Comparison of ENCODE assay signal across 37 cellular contexts in the genomic region with DNA sequence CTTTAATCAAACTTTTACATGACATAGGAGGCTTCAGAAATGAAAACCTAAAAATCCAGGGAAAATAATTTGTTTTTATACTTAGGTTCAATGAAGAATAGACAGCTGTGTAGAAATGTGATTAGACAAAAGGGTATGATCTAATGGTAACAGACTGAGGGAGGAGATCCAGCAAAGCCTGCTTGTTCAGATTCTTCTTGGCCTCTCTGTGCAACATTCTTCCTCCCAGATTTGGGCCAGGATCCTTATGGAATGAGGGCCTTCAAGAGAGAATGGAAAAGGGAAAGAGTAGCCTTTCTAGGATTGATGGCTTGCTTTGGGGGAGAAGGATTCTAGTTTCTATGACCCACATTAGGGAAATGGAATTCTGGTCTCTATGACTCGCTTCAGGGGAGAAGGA.
"Had no signal": no experiment of that assay in that cellular context is flagged by ENCODE, and none has a peak within 500 bp of the region (broad histone marks: within the 10 kb centered on the region; RNA-seq: fewer than 3 reads in every experiment).

No MANE protein-coding gene starts in this region.

- H3K4me3 Mint-ChIP-seq: activated naive CD4-positive, alpha-beta T cell treated with anti-CD3 and anti-CD28 coated beads for 36 hours; activated naive CD4-positive, alpha-beta T cell treated with anti-CD3 and anti-CD28 coated beads, Interleukin-2, amount 10 ng/mL, durations not matched to agents 7 days and 5 days; activated naive CD4-positive, alpha-beta T cell treated with anti-CD3 and anti-CD28 coated beads, Interleukin-2, amount 50 U/mL, for 24 hours; activated naive CD8-positive, alpha-beta T cell; activated naive CD8-positive, alpha-beta T cell treated with anti-CD3 and anti-CD28 coated beads, Interleukin-2, amount 10 ng/mL, durations not matched to agents 7 days and 5 days; activated naive CD8-positive, alpha-beta T cell treated with anti-CD3 and anti-CD28 coated beads, Interleukin-2, amount 50 U/mL, for 24 hours; activated T-cell treated with anti-CD3 and anti-CD28 coated beads, Interleukin-2, amount 50 U/mL, for 24 hours; activated T-cell treated with anti-CD3 and anti-CD28 coated beads, Interleukin-2, amount 50 U/mL, for 4 hours; activated T-cell treated with anti-CD3 and anti-CD28 coated beads, Interleukin-2, amount 50 U/mL, for 72 hours; activated T-helper 1 cell treated with anti-CD3 and anti-CD28 coated beads, Interleukin-12 subunit alpha, Interleukin-12 subunit beta, Interleukin-2, Interleukin-4 antibody, amounts not matched to agents 30 ng/mL and 10 ng/mL and 1 ng/mL, durations not matched to agents 14 hours and 24 hours and 36 hours; activated T-helper 17 cell treated with anti-CD3 and anti-CD28 coated beads, Interleukin-2, amount 50 U/mL, for 72 hours; brain; central memory CD8-positive, alpha-beta T cell had no signal

- DNase-seq: activated effector memory CD4-positive, alpha-beta T cell treated with anti-CD3 and anti-CD28 coated beads, Interleukin-2, amount 50 U/mL, for 16 hours; activated effector memory CD4-positive, alpha-beta T cell treated with Interleukin-2 at 50 U/mL for 16 hours; activated gamma-delta T cell; activated gamma-delta T cell treated with Interleukin-2 at 50 U/mL for 16 hours; activated naive CD4-positive, alpha-beta T cell; activated naive CD4-positive, alpha-beta T cell treated with anti-CD3 and anti-CD28 coated beads for 36 hours; activated naive CD4-positive, alpha-beta T cell treated with anti-CD3 and anti-CD28 coated beads, Interleukin-2, amount 10 ng/mL, durations not matched to agents 7 days and 5 days; activated naive CD4-positive, alpha-beta T cell treated with anti-CD3 and anti-CD28 coated beads, Interleukin-2, amount 50 U/mL, for 16 hours; activated naive CD4-positive, alpha-beta T cell treated with Interleukin-2 at 50 U/mL for 16 hours; activated naive CD8-positive, alpha-beta T cell treated with anti-CD3 and anti-CD28 coated beads, Interleukin-2, amount 10 ng/mL, durations not matched to agents 7 days and 5 days; activated naive CD8-positive, alpha-beta T cell treated with anti-CD3 and anti-CD28 coated beads, Interleukin-2, amount 50 U/mL, for 24 hours; activated T-cell treated with anti-CD3 and anti-CD28 coated beads, Interleukin-2, amount 50 U/mL, for 1 hour; activated T-cell treated with anti-CD3 and anti-CD28 coated beads, Interleukin-2, amount 50 U/mL, for 24 hours; activated T-cell treated with anti-CD3 and anti-CD28 coated beads, Interleukin-2, amount 50 U/mL, for 4 hours; activated T-cell treated with anti-CD3 and anti-CD28 coated beads, Interleukin-2, amount 50 U/mL, for 48 hours; activated T-cell treated with anti-CD3 and anti-CD28 coated beads, Interleukin-2, amount 50 U/mL, for 72 hours; adrenal gland; amniotic stem cell; amygdala; anterior cingulate cortex; aorta; body of pancreas; brain microvascular endothelial cell; caudate nucleus; central memory CD4-positive, alpha-beta T cell; cerebellar nuclear complex had no signal

- H3K27me3 ChIP-seq: adrenal gland, ascending aorta, body of pancreas, brain microvascular endothelial cell, breast epithelium, cardiac muscle cell had no signal

- H3K36me3 Mint-ChIP-seq: activated naive CD4-positive, alpha-beta T cell treated with anti-CD3 and anti-CD28 coated beads, Interleukin-2, amount 10 ng/mL, durations not matched to agents 7 days and 5 days; activated naive CD4-positive, alpha-beta T cell treated with anti-CD3 and anti-CD28 coated beads, Interleukin-2, amount 50 U/mL, for 24 hours; activated naive CD4-positive, alpha-beta T cell treated with anti-CD3 and anti-CD28 coated beads, Interleukin-2, amount 50 U/mL, for 72 hours; activated naive CD8-positive, alpha-beta T cell; activated naive CD8-positive, alpha-beta T cell treated with anti-CD3 and anti-CD28 coated beads, Interleukin-2, amount 10 ng/mL, durations not matched to agents 7 days and 5 days; brain had no signal

- H3K27me3 Mint-ChIP-seq: activated naive CD4-positive, alpha-beta T cell treated with anti-CD3 and anti-CD28 coated beads, Interleukin-2, amount 10 ng/mL, durations not matched to agents 7 days and 5 days; brain had no signal

- H3K27ac Mint-ChIP-seq: activated naive CD4-positive, alpha-beta T cell treated with anti-CD3 and anti-CD28 coated beads for 36 hours; activated naive CD4-positive, alpha-beta T cell treated with anti-CD3 and anti-CD28 coated beads, Interleukin-2, amount 10 ng/mL, durations not matched to agents 7 days and 5 days; activated naive CD4-positive, alpha-beta T cell treated with anti-CD3 and anti-CD28 coated beads, Interleukin-2, amount 50 U/mL, for 24 hours; activated naive CD4-positive, alpha-beta T cell treated with anti-CD3 and anti-CD28 coated beads, Interleukin-2, amount 50 U/mL, for 72 hours; activated naive CD8-positive, alpha-beta T cell; activated naive CD8-positive, alpha-beta T cell treated with anti-CD3 and anti-CD28 coated beads, Interleukin-2, amount 10 ng/mL, durations not matched to agents 7 days and 5 days; activated naive CD8-positive, alpha-beta T cell treated with anti-CD3 and anti-CD28 coated beads, Interleukin-2, amount 50 U/mL, for 24 hours; activated T-cell treated with anti-CD3 and anti-CD28 coated beads, Interleukin-2, amount 50 U/mL, for 24 hours; activated T-cell treated with anti-CD3 and anti-CD28 coated beads, Interleukin-2, amount 50 U/mL, for 72 hours; activated T-helper 1 cell treated with anti-CD3 and anti-CD28 coated beads, Interleukin-12 subunit alpha, Interleukin-12 subunit beta, Interleukin-2, Interleukin-4 antibody, amounts not matched to agents 30 ng/mL and 10 ng/mL and 1 ng/mL, durations not matched to agents 14 hours and 24 hours and 36 hours; activated T-helper 17 cell treated with anti-CD3 and anti-CD28 coated beads, Interleukin-2, amount 50 U/mL, for 72 hours; activated T-helper 2 cell treated with anti-CD3 and anti-CD28 coated beads, Interferon-gamma antibody, Interleukin-2, Interleukin-4, amounts not matched to agents 10 μg/mL and 5 μg/mL and 100 μg/mL, durations not matched to agents 14 hours and 24 hours and 36 hours; brain had no signal

- H3K4me1 ChIP-seq: adrenal gland, ascending aorta, breast epithelium had no signal

- H3K9me3 ChIP-seq: adrenal gland, ascending aorta, body of pancreas, breast epithelium had no signal

- H3K4me3 ChIP-seq: adrenal gland, ascending aorta, body of pancreas, breast epithelium, cardiac muscle cell had no signal

- ATAC-seq: activated naive CD4-positive, alpha-beta T cell treated with anti-CD3 and anti-CD28 coated beads, Interleukin-2, amount 50 U/mL, for 72 hours; activated naive CD8-positive, alpha-beta T cell treated with anti-CD3 and anti-CD28 coated beads, Interleukin-2, amount 50 U/mL, for 24 hours; activated T-cell treated with anti-CD3 and anti-CD28 coated beads, Interleukin-2, amount 50 U/mL, for 4 hours; activated T-cell treated with anti-CD3 and anti-CD28 coated beads, Interleukin-2, amount 50 U/mL, for 72 hours; activated T-helper 17 cell treated with anti-CD3 and anti-CD28 coated beads, Interleukin-2, amount 50 U/mL, for 72 hours; body of pancreas had no signal

- H3K4me1 Mint-ChIP-seq: activated naive CD4-positive, alpha-beta T cell treated with anti-CD3 and anti-CD28 coated beads, Interleukin-2, amount 10 ng/mL, durations not matched to agents 7 days and 5 days; activated naive CD4-positive, alpha-beta T cell treated with anti-CD3 and anti-CD28 coated beads, Interleukin-2, amount 50 U/mL, for 24 hours; activated naive CD8-positive, alpha-beta T cell treated with anti-CD3 and anti-CD28 coated beads, Interleukin-2, amount 10 ng/mL, durations not matched to agents 7 days and 5 days; activated naive CD8-positive, alpha-beta T cell treated with anti-CD3 and anti-CD28 coated beads, Interleukin-2, amount 50 U/mL, for 24 hours; activated T-helper 17 cell treated with anti-CD3 and anti-CD28 coated beads, Interleukin-2, amount 50 U/mL, for 72 hours; central memory CD8-positive, alpha-beta T cell had no signal

- H3K9me3 Mint-ChIP-seq: activated naive CD4-positive, alpha-beta T cell treated with anti-CD3 and anti-CD28 coated beads for 36 hours; activated naive CD4-positive, alpha-beta T cell treated with anti-CD3 and anti-CD28 coated beads, Interleukin-2, amount 10 ng/mL, durations not matched to agents 7 days and 5 days; activated naive CD4-positive, alpha-beta T cell treated with anti-CD3 and anti-CD28 coated beads, Interleukin-2, amount 50 U/mL, for 24 hours; activated naive CD4-positive, alpha-beta T cell treated with anti-CD3 and anti-CD28 coated beads, Interleukin-2, amount 50 U/mL, for 72 hours; activated naive CD8-positive, alpha-beta T cell treated with anti-CD3 and anti-CD28 coated beads, Interleukin-2, amount 10 ng/mL, durations not matched to agents 7 days and 5 days; activated naive CD8-positive, alpha-beta T cell treated with anti-CD3 and anti-CD28 coated beads, Interleukin-2, amount 50 U/mL, for 24 hours; activated T-cell treated with anti-CD3 and anti-CD28 coated beads, Interleukin-2, amount 50 U/mL, for 24 hours; activated T-cell treated with anti-CD3 and anti-CD28 coated beads, Interleukin-2, amount 50 U/mL, for 4 hours; activated T-cell treated with anti-CD3 and anti-CD28 coated beads, Interleukin-2, amount 50 U/mL, for 72 hours; activated T-helper 1 cell treated with anti-CD3 and anti-CD28 coated beads, Interleukin-12 subunit alpha, Interleukin-12 subunit beta, Interleukin-2, Interleukin-4 antibody, amounts not matched to agents 30 ng/mL and 10 ng/mL and 1 ng/mL, durations not matched to agents 14 hours and 24 hours and 36 hours; activated T-helper 17 cell treated with anti-CD3 and anti-CD28 coated beads, Interleukin-2, amount 50 U/mL, for 72 hours; activated T-helper 2 cell treated with anti-CD3 and anti-CD28 coated beads, Interferon-gamma antibody, Interleukin-2, Interleukin-4, amounts not matched to agents 10 μg/mL and 5 μg/mL and 100 μg/mL, durations not matched to agents 14 hours and 24 hours and 36 hours; central memory CD8-positive, alpha-beta T cell had no signal

- H3K27ac ChIP-seq: adrenal gland, ascending aorta, body of pancreas, brain microvascular endothelial cell, breast epithelium, cardiac muscle cell had no signal

- H3K36me3 ChIP-seq: adrenal gland, ascending aorta, brain microvascular endothelial cell, breast epithelium, cardiac muscle cell had no signal
